In the genomic region with DNA sequence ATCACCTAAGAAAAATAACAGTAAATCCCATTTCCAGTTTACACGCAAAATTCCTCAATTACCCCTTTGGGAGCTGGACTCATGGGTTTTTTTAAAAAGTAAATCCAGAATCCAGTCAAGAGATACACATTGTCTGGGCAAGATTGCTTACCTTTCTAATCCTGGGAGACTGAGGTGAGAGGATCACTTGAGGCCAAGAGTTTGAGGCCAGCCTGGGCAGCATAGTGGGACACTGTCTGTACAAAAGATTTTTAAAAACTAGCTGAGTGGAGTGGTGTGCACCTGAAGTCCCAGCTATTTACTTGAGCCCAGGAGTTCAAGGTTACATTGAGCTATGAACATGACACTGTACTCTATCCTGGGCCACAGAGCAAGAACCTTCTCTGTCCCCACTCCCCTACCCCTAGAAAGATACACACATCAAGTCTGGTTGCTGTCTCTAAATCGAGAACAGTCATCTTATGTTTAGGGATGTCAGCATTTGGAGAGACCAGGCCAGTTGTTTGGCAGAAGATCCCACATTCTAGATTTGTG, we compare ENCODE assay signal across 22 cellular contexts. TPM values are rescaled to one million over a fixed set of nuclear protein-coding genes. Genes with fewer than 3 reads are reported as not detected.
DNase-seq lines count a peak whose midpoint lies in the region; ATAC-seq, FAIRE-seq and TF ChIP-seq lines count a peak whose summit lies in the region.
"Had no signal": no experiment of that assay in that cellular context is flagged by ENCODE, and none has a peak within 500 bp of the region (broad histone marks: within the 10 kb centered on the region; RNA-seq: fewer than 3 reads in every experiment).

No MANE protein-coding gene starts in this region.

- TF ChIP-seq CTCF in endodermal cell (conservative IDR thresholded peaks at IDR 0.05) = no peak
- no peak for TF ChIP-seq CTCF in psoas muscle (IDR thresholded peaks at IDR 0.05)

- no peaks in the 10 kb centered on the region for H3K27me3 Mint-ChIP-seq in endodermal cell (ENCODE audit: insufficient read depth)
- H3K27me3 Mint-ChIP-seq: CD4-positive, CD25-positive, alpha-beta regulatory T cell; CD8-positive, alpha-beta memory T cell had no signal

- H3K4me1 ChIP-seq in endodermal cell (ENCODE audit: control insufficient read depth, insufficient read depth, low read length) (peaks cover 9% of the 10 kb centered on the region), psoas muscle (peaks cover 24% of the 10 kb centered on the region)
- H3K4me1 ChIP-seq: BE2C had no signal

- H3K9me3 ChIP-seq in endodermal cell (ENCODE audit: control insufficient read depth, low read length) = peaks cover 5% of the 10 kb centered on the region
- H3K9me3 ChIP-seq in psoas muscle = no peaks in the 10 kb centered on the region
- H3K9me3 ChIP-seq: BE2C, HAP-1 had no signal

- H3K4me3 ChIP-seq in endodermal cell (ENCODE audit: low read length) = no peak overlapping the region
- H3K4me3 ChIP-seq in psoas muscle = no peak overlapping the region
- H3K4me3 ChIP-seq: HAP-1, K562 had no signal

- no peak overlapping the region for H3K27ac ChIP-seq in endodermal cell (ENCODE audit: low read depth, low read length)
- H3K27ac ChIP-seq in psoas muscle = peak overlapping the region; percentile 44

- peaks cover 28% of the 10 kb centered on the region for H3K36me3 Mint-ChIP-seq in endodermal cell (ENCODE audit: low read depth)

- peaks cover 11% of the 10 kb centered on the region for H3K4me1 Mint-ChIP-seq in endodermal cell

- ATAC-seq in left ventricle myocardium superior (peak; percentile 18), psoas muscle (peak in 3 of 4 donors; percentile 50 to 56 (median 51)), GM21717 (IDR thresholded peaks at IDR 0.05; ENCODE audit: unreplicated experiment) (no peak)
- ATAC-seq: K562 had no signal

- H3K36me3 ChIP-seq in endodermal cell (ENCODE audit: control insufficient read depth, insufficient read depth, low read length) (peaks cover 30% of the 10 kb centered on the region), psoas muscle (ENCODE audit: insufficient read depth in 1 of 2, low read depth in 1 of 2) (peaks cover 0 to 40% of the 10 kb centered on the region in 2 donors)
- H3K36me3 ChIP-seq: BE2C had no signal

- peak; percentile 5 for FAIRE-seq in urothelium cell line (lab: Jason Lieb, UNC)
- FAIRE-seq: GM12892, GM18507, K562 had no signal

- DNase-seq in left ventricle myocardium superior = no peak
- DNase-seq in cardiac septum (ENCODE audit: low spot score) = no peak
- DNase-seq in endodermal cell = no peak
- no peak for DNase-seq in psoas muscle
- DNase-seq in urothelium cell line (ENCODE audit: low spot score) = no peak
- no peak for DNase-seq in GF-D8 (lab: John Stamatoyannopoulos, UW)
- no peak for DNase-seq in NCI-H128 (lab: John Stamatoyannopoulos, UW; ENCODE audit: unreplicated experiment)
- DNase-seq: BE2C; C1 segment of cervical spinal cord; CD4-positive, CD25-positive, alpha-beta regulatory T cell; CD8-positive, alpha-beta memory T cell; COR-L47; DMS 273 treated with DMSO at 0.1 percent for 48 hours; DMS53; DND-41; EL had no signal

- peak overlapping the region; percentile 39 for H3K27ac Mint-ChIP-seq in endodermal cell
- H3K27ac Mint-ChIP-seq: CD8-positive, alpha-beta memory T cell had no signal

- WGBS in endodermal cell (ENCODE audit: insufficient coverage in 1 of 2, insufficient read length in 1 of 2), 2 experiments = 44 to 46% methylated on average over 2 of the region's 2 CpGs
- WGBS in psoas muscle, 3 donors = 11 to 15% (median 15%) methylated on average over 2 of the region's 2 CpGs

- no peak overlapping the region for H3K9ac ChIP-seq in endodermal cell (ENCODE audit: extremely low read depth, low read length, poor library complexity, severe bottlenecking)

- H3K27me3 ChIP-seq in endodermal cell (ENCODE audit: control insufficient read depth, insufficient read depth, low read length, poor library complexity, severe bottlenecking) = no peaks in the 10 kb centered on the region
- H3K27me3 ChIP-seq in psoas muscle (ENCODE audit: insufficient read depth in 3 of 3, low read length in 2 of 3) = no peaks in the 10 kb centered on the region
- H3K27me3 ChIP-seq: BE2C had no signal

- H3K4me3 Mint-ChIP-seq in endodermal cell = no peak overlapping the region
- H3K4me3 Mint-ChIP-seq: CD4-positive, CD25-positive, alpha-beta regulatory T cell; CD8-positive, alpha-beta memory T cell had no signal

- no peaks in the 10 kb centered on the region for H3K9me3 Mint-ChIP-seq in endodermal cell
- H3K9me3 Mint-ChIP-seq: CD4-positive, CD25-positive, alpha-beta regulatory T cell; CD8-positive, alpha-beta memory T cell had no signal

- intact Hi-C loops in left ventricle myocardium superior (cut with micrococcal nuclease) (no loop called here), cardiac septum (cut with DNase I) (no loop called here), psoas muscle (cut with DNase I) (no loop called here)

RNA-seq across cellular contexts. Expression of a gene that starts 39.0 kb away (rescaled TPM):
- total RNA-seq in left ventricle myocardium superior (144 TPM), cardiac septum (130 TPM), endodermal cell (100 to 1,000 TPM; 145 to 176 TPM), psoas muscle (100 to 1,000 TPM in 3 of 4 donors, 10 to 100 TPM in 1; 67.6 to 159 (median 139) TPM)
- 65.6 TPM for polyA plus RNA-seq in endodermal cell (2013, experiment 1 of 2)
- polyA plus RNA-seq in endodermal cell (2013, experiment 2 of 2) = 69.3 TPM
- 10 to 100 TPM; 35.1 to 73.2 (median 42.1) TPM for polyA plus RNA-seq in psoas muscle

RNA-seq across cellular contexts. Expression of a gene that starts 45.2 kb away (rescaled TPM):
- total RNA-seq in left ventricle myocardium superior (0.30 TPM), cardiac septum (1.00 TPM), endodermal cell (1 to 10 TPM; 2.4 to 2.5 TPM), psoas muscle (under 1 TPM; 0.22 to 0.95 (median 0.47) TPM)
- polyA plus RNA-seq in endodermal cell (2013, experiment 1 of 2) = 3.3 TPM
- polyA plus RNA-seq in endodermal cell (2013, experiment 2 of 2) = 3.9 TPM
- polyA plus RNA-seq in psoas muscle = under 1 TPM; 0.08 to 0.20 (median 0.10) TPM
- total RNA-seq: HT-29 had no signal
- polyA plus RNA-seq: CD4-positive, CD25-positive, alpha-beta regulatory T cell; CD8-positive, alpha-beta memory T cell had no signal
